Comparison of ENCODE assay signal across 8 cellular contexts in genomic region chr16:57736419-57737281, GRCh38. TPM values are rescaled to one million over a fixed set of nuclear protein-coding genes. Genes with fewer than 3 reads are reported as not detected.
DNase-seq lines count a peak whose midpoint lies in the region; ATAC-seq and TF ChIP-seq lines count a peak whose summit lies in the region.

No MANE protein-coding gene starts in this region.

- DNase-seq in GF-D8 (lab: John Stamatoyannopoulos, UW) = peak; percentile 28
- DNase-seq in MV-4-11 (lab: John Stamatoyannopoulos, UW) = peak; percentile 68
- DNase-seq in UCSD-AML1 (lab: John Stamatoyannopoulos, UW; ENCODE audit: unreplicated experiment) = peak; percentile 71
- peak; percentile 84 for DNase-seq in choroid plexus epithelial cell (ENCODE audit: low read depth)
- peak; percentile 59 to 65 for DNase-seq in left lung
- peak; percentile 21 for DNase-seq in stimulated activated CD8-positive, alpha-beta memory T cell treated with anti-CD3 and anti-CD28 coated beads, Interleukin-4, amount 100 ng/mL, for 24 hours (ENCODE audit: low read depth)
- no peak for DNase-seq in activated CD4-positive, CD25-positive, alpha-beta regulatory T cell treated with anti-CD3 and anti-CD28 coated beads, Interleukin-2, amount 50 U/mL, for 72 hours

- H3K27me3 ChIP-seq in left lung = no peaks in the 10 kb centered on the region

- intact Hi-C loops in left lung (cut with DNase I) = no loop called here

- ATAC-seq in left lung (peak; percentile 29), HG03196 (IDR thresholded peaks at IDR 0.05; ENCODE audit: unreplicated experiment) (no peak)

- TF ChIP-seq CTCF in choroid plexus epithelial cell (conservative IDR thresholded peaks at IDR 0.05; ENCODE audit: low read depth, low read length) = peak; percentile 41
- TF ChIP-seq CTCF in left lung (IDR thresholded peaks at IDR 0.05) = no peak

- peaks cover 10 to 29% of the 10 kb centered on the region in 2 donors for H3K4me1 ChIP-seq in left lung

- no peaks in the 10 kb centered on the region for H3K9me3 ChIP-seq in left lung

- H3K36me3 ChIP-seq in left lung = peaks cover 0 to 8% of the 10 kb centered on the region in 2 donors

- H3K4me3 ChIP-seq in choroid plexus epithelial cell (ENCODE audit: low read depth, low read length) = peak overlapping the region; percentile 99
- H3K4me3 ChIP-seq in left lung = peak overlapping the region; percentile 53 to 84

- H3K27ac ChIP-seq in left lung = peak overlapping the region; percentile 55 to 88

RNA-seq across cellular contexts. Expression of gene KATNB1, which starts 1.1 kb away (rescaled TPM):
- 10 to 100 TPM; 16.6 to 20.1 TPM for total RNA-seq in left lung

RNA-seq across cellular contexts. Expression of gene DRC7, which starts 42.0 kb away (rescaled TPM):
- total RNA-seq in left lung = 1 to 10 TPM in 1 of 2 donors, under 1 TPM in 1; 0.52 to 3.8 TPM
